8 cellular contexts compared by ENCODE assay signal in the genomic region with DNA sequence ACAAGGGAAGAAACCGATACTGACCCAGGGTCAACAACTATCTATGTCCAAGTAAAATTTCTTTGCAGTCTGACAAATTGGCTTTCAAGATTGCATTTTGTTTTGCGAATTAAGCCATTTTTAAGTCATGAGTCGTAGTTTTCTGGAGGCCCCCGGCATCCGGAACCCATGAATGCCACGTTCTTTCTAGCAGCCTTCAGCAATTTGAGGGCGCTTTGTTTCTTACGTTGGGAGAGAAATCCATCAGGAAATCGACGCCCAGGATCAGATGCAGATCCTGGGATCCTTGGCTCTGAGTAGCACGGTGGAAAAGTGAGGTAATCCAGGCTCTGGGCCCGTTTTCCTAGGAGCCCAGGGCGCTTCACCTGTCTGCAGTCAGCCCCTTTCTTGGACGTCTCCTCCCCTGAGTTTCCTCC. TPM values are rescaled to one million over a fixed set of nuclear protein-coding genes. Genes with fewer than 3 reads are reported as not detected.
DNase-seq lines count a peak whose midpoint lies in the region; ATAC-seq and TF ChIP-seq lines count a peak whose summit lies in the region.

No MANE protein-coding gene starts in this region.

- H3K4me1 Mint-ChIP-seq in activated naive CD4-positive, alpha-beta T cell treated with anti-CD3 and anti-CD28 coated beads for 36 hours (ENCODE audit: low read depth), result peaks cover 15% of the 10 kb centered on the region
- H3K4me1 Mint-ChIP-seq in activated CD8-positive, alpha-beta T cell treated with anti-CD3 and anti-CD28 coated beads, Interleukin-2, amount 10 ng/mL, durations not matched to agents 7 days and 5 days (ENCODE audit: low read depth), result peaks cover 21% of the 10 kb centered on the region

- 1 to 3% (median 2%) methylated on average over 14 of the region's 14 CpGs for WGBS in stomach, 5 donors

- POLR2A ChIA-PET in activated CD8-positive, alpha-beta T cell treated with anti-CD3 and anti-CD28 coated beads, Interleukin-2, amount 10 ng/mL, durations not matched to agents 7 days and 5 days (lab: Charles Lee), result interaction anchor here (1.2 to 3.0 kb wide), 5 partner anchors 41 to 347 kb away, joined by 3 to 20 read pairs (median 6); a partner anchor contains a TSS

- no peak for TF ChIP-seq POLR2A in stomach (IDR thresholded peaks at IDR 0.05)

- no peak overlapping the region for H3K4me3 Mint-ChIP-seq in activated naive CD4-positive, alpha-beta T cell treated with anti-CD3 and anti-CD28 coated beads for 36 hours
- no peak overlapping the region for H3K4me3 Mint-ChIP-seq in activated CD8-positive, alpha-beta T cell treated with anti-CD3 and anti-CD28 coated beads, Interleukin-2, amount 10 ng/mL, durations not matched to agents 7 days and 5 days

- CTCF ChIA-PET in activated naive CD4-positive, alpha-beta T cell treated with anti-CD3 and anti-CD28 coated beads for 36 hours (lab: Charles Lee), result interaction anchor here (0.6 to 1.4 kb wide), 3 partner anchors 97 to 229 kb away, joined by 3 read pairs; a partner anchor contains a TSS
- CTCF ChIA-PET in activated CD8-positive, alpha-beta T cell treated with anti-CD3 and anti-CD28 coated beads, Interleukin-2, amount 10 ng/mL, durations not matched to agents 7 days and 5 days (lab: Charles Lee), result interaction anchor here (1.1 to 1.4 kb wide), 4 partner anchors 19 to 212 kb away, joined by 3 to 8 read pairs (median 6); no protein-coding TSS in a partner anchor

- ATAC-seq in HG02981 (IDR thresholded peaks at IDR 0.05; ENCODE audit: unreplicated experiment) (peak; percentile 1), GM21526 (IDR thresholded peaks at IDR 0.05; ENCODE audit: low FRiP score, unreplicated experiment) (no peak)
- peak; percentile 2 for ATAC-seq in activated CD8-positive, alpha-beta T cell treated with anti-CD3 and anti-CD28 coated beads, Interleukin-2, amount 10 ng/mL, durations not matched to agents 7 days and 5 days

- H3K9me3 ChIP-seq in stomach, result no peaks in the 10 kb centered on the region

- peak overlapping the region; percentile 95 for H3K27ac Mint-ChIP-seq in activated naive CD4-positive, alpha-beta T cell treated with anti-CD3 and anti-CD28 coated beads for 36 hours
- H3K27ac Mint-ChIP-seq in activated CD8-positive, alpha-beta T cell treated with anti-CD3 and anti-CD28 coated beads, Interleukin-2, amount 10 ng/mL, durations not matched to agents 7 days and 5 days, result peak overlapping the region; percentile 89

- H3K27me3 Mint-ChIP-seq in activated naive CD4-positive, alpha-beta T cell treated with anti-CD3 and anti-CD28 coated beads for 36 hours (ENCODE audit: low read depth), result no peaks in the 10 kb centered on the region
- H3K27me3 Mint-ChIP-seq in activated CD8-positive, alpha-beta T cell treated with anti-CD3 and anti-CD28 coated beads, Interleukin-2, amount 10 ng/mL, durations not matched to agents 7 days and 5 days (ENCODE audit: low read depth), result no peaks in the 10 kb centered on the region

- peaks cover 0 to 36% (median 16%) of the 10 kb centered on the region in 4 donors for H3K4me1 ChIP-seq in stomach

- peaks cover 0 to under 1% (median 0%) of the 10 kb centered on the region in 4 donors for H3K36me3 ChIP-seq in stomach

- intact Hi-C loops in activated naive CD4-positive, alpha-beta T cell treated with anti-CD3 and anti-CD28 coated beads for 36 hours (cut with micrococcal nuclease), result loop anchor here (1.0 to 5.0 kb wide), 11 partner anchors 33 to 616 kb away; a partner anchor contains a TSS
- intact Hi-C loops in stomach (cut with DNase I; ENCODE audit: low total_unique reads), result no loop called here

- H3K27me3 ChIP-seq in stomach, result no peaks in the 10 kb centered on the region

- no peak for DNase-seq in activated naive CD4-positive, alpha-beta T cell treated with anti-CD3 and anti-CD28 coated beads for 36 hours
- DNase-seq in activated naive CD4-positive, alpha-beta T cell treated with anti-CD3 and anti-CD28 coated beads, Interleukin-2, amount 50 U/mL, for 16 hours, result no peak
- no peak for DNase-seq in activated CD8-positive, alpha-beta T cell treated with anti-CD3 and anti-CD28 coated beads, Interleukin-2, amount 10 ng/mL, durations not matched to agents 7 days and 5 days
- DNase-seq in iPS-NIHi7 (ENCODE audit: extremely low spot score) (peak; percentile 86), stomach (no peak), NAMALWA (ENCODE audit: low spot score) (no peak)

- H3K9me3 Mint-ChIP-seq in activated naive CD4-positive, alpha-beta T cell treated with anti-CD3 and anti-CD28 coated beads for 36 hours, result no peaks in the 10 kb centered on the region
- no peaks in the 10 kb centered on the region for H3K9me3 Mint-ChIP-seq in activated CD8-positive, alpha-beta T cell treated with anti-CD3 and anti-CD28 coated beads, Interleukin-2, amount 10 ng/mL, durations not matched to agents 7 days and 5 days (ENCODE audit: insufficient read depth)

- no peak for TF ChIP-seq EP300 in stomach (IDR thresholded peaks at IDR 0.05)

- no peak for TF ChIP-seq CTCF in stomach (IDR thresholded peaks at IDR 0.05)

- H3K27ac ChIP-seq in stomach, result peak overlapping the region; percentile 84 to 89 (median 86)

- H3K4me3 ChIP-seq in stomach, result peak overlapping the region; percentile 84 to 98 (median 92)

- peaks cover 8% of the 10 kb centered on the region for H3K36me3 Mint-ChIP-seq in activated naive CD4-positive, alpha-beta T cell treated with anti-CD3 and anti-CD28 coated beads for 36 hours (ENCODE audit: low read depth)
- peaks cover 7% of the 10 kb centered on the region for H3K36me3 Mint-ChIP-seq in activated CD8-positive, alpha-beta T cell treated with anti-CD3 and anti-CD28 coated beads, Interleukin-2, amount 10 ng/mL, durations not matched to agents 7 days and 5 days (ENCODE audit: low read depth)

RNA-seq across cellular contexts. Expression of a gene that starts 0.3 kb away (rescaled TPM):
- 100 to 1,000 TPM; 185 to 190 TPM for total RNA-seq in activated naive CD4-positive, alpha-beta T cell treated with anti-CD3 and anti-CD28 coated beads for 36 hours
- 100 to 1,000 TPM; 124 to 134 TPM for total RNA-seq in activated CD8-positive, alpha-beta T cell treated with anti-CD3 and anti-CD28 coated beads, Interleukin-2, amount 10 ng/mL, durations not matched to agents 7 days and 5 days
- 10 to 100 TPM in 3 of 5 donors, not detected in 2; 16.2 to 35.0 (median 18.3) TPM for total RNA-seq in stomach
- 10 to 100 TPM; 46.3 to 99.9 (median 85.0) TPM for polyA plus RNA-seq in stomach

RNA-seq across cellular contexts. Expression of a gene that starts 40.2 kb away (rescaled TPM):
- 10 to 100 TPM; 25.8 to 28.8 TPM for total RNA-seq in activated naive CD4-positive, alpha-beta T cell treated with anti-CD3 and anti-CD28 coated beads for 36 hours
- total RNA-seq in activated CD8-positive, alpha-beta T cell treated with anti-CD3 and anti-CD28 coated beads, Interleukin-2, amount 10 ng/mL, durations not matched to agents 7 days and 5 days, result 10 to 100 TPM; 39.2 to 45.2 TPM
- 10 to 100 TPM; 40.8 to 85.4 (median 43.8) TPM for total RNA-seq in stomach
- 10 to 100 TPM; 11.8 to 39.4 (median 31.2) TPM for polyA plus RNA-seq in stomach
